Comparison of ENCODE assay signal across 26 cellular contexts in genomic region chr7:105246195-105247078, GRCh38.
DNase-seq lines count a peak whose midpoint lies in the region; ATAC-seq and TF ChIP-seq lines count a peak whose summit lies in the region.
"Had no signal": no experiment of that assay in that cellular context is flagged by ENCODE, and none has a peak within 500 bp of the region (broad histone marks: within the 10 kb centered on the region; RNA-seq: fewer than 3 reads in every experiment).

No MANE protein-coding gene starts in this region.

- TF ChIP-seq CTCF in cardiac muscle cell (IDR thresholded peaks at IDR 0.05; ENCODE audit: low read depth, low read length) (no peak), heart left ventricle (IDR thresholded peaks at IDR 0.05) (no peak), testis (IDR thresholded peaks at IDR 0.05) (no peak), mesothelial cell of epicardium (IDR thresholded peaks at IDR 0.05; ENCODE audit: unreplicated experiment) (no peak), neural progenitor cell (IDR thresholded peaks at IDR 0.05) (no peak)

- no peak overlapping the region for H3K4me3 ChIP-seq in cardiac muscle cell
- no peak overlapping the region for H3K4me3 ChIP-seq in heart left ventricle
- H3K4me3 ChIP-seq in endocrine pancreas (ENCODE audit: control insufficient read depth, insufficient read depth, low read length) = peak overlapping the region; percentile 59
- no peak overlapping the region for H3K4me3 ChIP-seq in testis
- no peak overlapping the region for H3K4me3 ChIP-seq in neural progenitor cell
- H3K4me3 ChIP-seq: body of pancreas, coronary artery, GM23248, mucosa of descending colon had no signal

- WGBS in heart left ventricle, 4 donors = 57 to 65% (median 62%) methylated on average over 5 of the region's 5 CpGs
- WGBS in testis, 2 donors = 62 to 67% methylated on average over 5 of the region's 5 CpGs

- H3K9ac ChIP-seq in endocrine pancreas (ENCODE audit: control insufficient read depth, insufficient read depth, low read length) (no peak overlapping the region), neural progenitor cell (no peak overlapping the region)
- H3K9ac ChIP-seq: GM23248 had no signal

- DNase-seq in cardiac muscle cell (ENCODE audit: low read depth in 1 of 2, low spot score in 1 of 2) (no peak), heart left ventricle (no peak), NCI-H524 treated with DMSO at 0.1 percent for 48 hours (lab: John Stamatoyannopoulos, UW) (peak; percentile 38), testis (no peak), mesothelial cell of epicardium (ENCODE audit: low spot score in 2 of 2, unreplicated experiment in 2 of 2) (no peak), neural progenitor cell (ENCODE audit: low spot score) (no peak), COLO829 (ENCODE audit: low spot score) (no peak)
- DNase-seq: activated CD8-positive, alpha-beta T cell treated with anti-CD3 and anti-CD28 coated beads for 36 hours; activated T-cell treated with anti-CD3 and anti-CD28 coated beads, Interleukin-2, amount 50 U/mL, for 48 hours; body of pancreas; CD4-positive, alpha-beta T cell; foreskin fibroblast; mucosa of descending colon; NCI-H1048; NCI-H2171 treated with DMSO at 0.1 percent for 48 hours; NK-92 treated with Interleukin-12 subunit alpha and Interleukin-12 subunit beta, amount 100 ng/mL, for 24 hours; occipital lobe; stimulated activated naive CD8-positive, alpha-beta T cell treated with anti-CD3 and anti-CD28 coated beads, Interleukin-15, Interleukin-2, amounts not matched to agents 100 U/mL and 50 U/mL, for 24 hours; T-cell had no signal

- H3F3A ChIP-seq in neural progenitor cell (ENCODE audit: low read depth) = no peaks in the 10 kb centered on the region

- H3K27me3 ChIP-seq in cardiac muscle cell = no peaks in the 10 kb centered on the region
- H3K27me3 ChIP-seq in heart left ventricle = no peaks in the 10 kb centered on the region
- no peaks in the 10 kb centered on the region for H3K27me3 ChIP-seq in endocrine pancreas (ENCODE audit: control insufficient read depth, insufficient read depth, low read length)
- H3K27me3 ChIP-seq in testis = no peaks in the 10 kb centered on the region
- H3K27me3 ChIP-seq in neural progenitor cell = no peaks in the 10 kb centered on the region
- H3K27me3 ChIP-seq: body of pancreas had no signal

- H2AFZ ChIP-seq in neural progenitor cell (replicated peaks) = no peak overlapping the region
- H2AFZ ChIP-seq: GM23248 had no signal

- TF ChIP-seq POLR2A in heart left ventricle (IDR thresholded peaks at IDR 0.05) = no peak
- TF ChIP-seq POLR2A in testis (IDR thresholded peaks at IDR 0.05) = no peak

- peaks cover 31% of the 10 kb centered on the region for H3K79me2 ChIP-seq in neural progenitor cell (ENCODE audit: low read depth)

- H3K4me1 ChIP-seq in cardiac muscle cell (ENCODE audit: low read depth) = peaks cover 10% of the 10 kb centered on the region
- H3K4me1 ChIP-seq in heart left ventricle = peaks cover 0 to 38% (median 26%) of the 10 kb centered on the region in 12 donors
- peaks cover 17% of the 10 kb centered on the region for H3K4me1 ChIP-seq in endocrine pancreas (ENCODE audit: control insufficient read depth, insufficient read depth, low read length)
- H3K4me1 ChIP-seq in testis = peaks cover 31% of the 10 kb centered on the region
- H3K4me1 ChIP-seq in neural progenitor cell = peaks cover 17% of the 10 kb centered on the region

- H4K20me1 ChIP-seq in neural progenitor cell (ENCODE audit: low read depth) = peaks cover 33% of the 10 kb centered on the region

- H3K36me3 ChIP-seq in cardiac muscle cell = no peaks in the 10 kb centered on the region
- H3K36me3 ChIP-seq in heart left ventricle = no peaks in the 10 kb centered on the region
- H3K36me3 ChIP-seq in endocrine pancreas (ENCODE audit: control insufficient read depth, insufficient read depth, low read length) = no peaks in the 10 kb centered on the region
- no peaks in the 10 kb centered on the region for H3K36me3 ChIP-seq in testis (ENCODE audit: low read depth, missing control alignments)
- no peaks in the 10 kb centered on the region for H3K36me3 ChIP-seq in neural progenitor cell

- H3K4me2 ChIP-seq in neural progenitor cell = no peak overlapping the region

- intact Hi-C loops in heart left ventricle (cut with DNase I) = no loop called here
- intact Hi-C loops in testis (cut with DNase I; ENCODE audit: low total_unique reads) = no loop called here

- no peak overlapping the region for H3K4me3 Mint-ChIP-seq in mesothelial cell of epicardium
- H3K4me3 Mint-ChIP-seq in neural progenitor cell = no peak overlapping the region
- H3K4me3 Mint-ChIP-seq: activated CD8-positive, alpha-beta T cell treated with anti-CD3 and anti-CD28 coated beads for 36 hours; activated naive CD8-positive, alpha-beta T cell; CD4-positive, alpha-beta T cell; IgD-negative memory B cell; T-cell; type B pancreatic cell had no signal

- ATAC-seq in heart left ventricle = no peak
- ATAC-seq: activated CD8-positive, alpha-beta T cell treated with anti-CD3 and anti-CD28 coated beads for 36 hours; mucosa of descending colon; stimulated activated naive CD8-positive, alpha-beta T cell treated with anti-CD3 and anti-CD28 coated beads, Interleukin-15, Interleukin-2, amounts not matched to agents 100 U/mL and 50 U/mL, for 24 hours; T-cell had no signal

- H3K4me1 Mint-ChIP-seq in mesothelial cell of epicardium (peaks cover 7% of the 10 kb centered on the region), neural progenitor cell (peaks cover 17% of the 10 kb centered on the region)

- H3K9me3 ChIP-seq in cardiac muscle cell (ENCODE audit: low read depth) (no peaks in the 10 kb centered on the region), heart left ventricle (no peaks in the 10 kb centered on the region), endocrine pancreas (ENCODE audit: control insufficient read depth, low read length) (no peaks in the 10 kb centered on the region), testis (no peaks in the 10 kb centered on the region), neural progenitor cell (ENCODE audit: low read depth) (no peaks in the 10 kb centered on the region)
- H3K9me3 ChIP-seq: body of pancreas, mucosa of descending colon had no signal

- peak overlapping the region; percentile 50 for H3K27ac ChIP-seq in cardiac muscle cell
- peak overlapping the region in 2 of 12 donors; percentile 56 to 70 for H3K27ac ChIP-seq in heart left ventricle
- peak overlapping the region; percentile 61 to 62 for H3K27ac ChIP-seq in testis
- H3K27ac ChIP-seq in neural progenitor cell = no peak overlapping the region
- H3K27ac ChIP-seq: GM23248, RWPE1 had no signal

- H3K9me3 Mint-ChIP-seq in mesothelial cell of epicardium (no peaks in the 10 kb centered on the region), neural progenitor cell (peaks cover 1% of the 10 kb centered on the region)
- H3K9me3 Mint-ChIP-seq: activated CD8-positive, alpha-beta T cell treated with anti-CD3 and anti-CD28 coated beads for 36 hours; CD4-positive, alpha-beta T cell; IgD-negative memory B cell; T-cell; type B pancreatic cell had no signal

- no peaks in the 10 kb centered on the region for H3K27me3 Mint-ChIP-seq in mesothelial cell of epicardium (ENCODE audit: low read depth)
- H3K27me3 Mint-ChIP-seq in neural progenitor cell (ENCODE audit: insufficient read depth, low read depth) = no peaks in the 10 kb centered on the region
- H3K27me3 Mint-ChIP-seq: activated CD8-positive, alpha-beta T cell treated with anti-CD3 and anti-CD28 coated beads for 36 hours; activated naive CD8-positive, alpha-beta T cell; CD4-positive, alpha-beta T cell; IgD-negative memory B cell; T-cell; type B pancreatic cell had no signal

- H3K36me3 Mint-ChIP-seq in mesothelial cell of epicardium (no peaks in the 10 kb centered on the region), neural progenitor cell (peaks cover 10% of the 10 kb centered on the region)
- H3K36me3 Mint-ChIP-seq: type B pancreatic cell had no signal

- H3K27ac Mint-ChIP-seq in mesothelial cell of epicardium (no peak overlapping the region), neural progenitor cell (no peak overlapping the region)
- H3K27ac Mint-ChIP-seq: activated CD8-positive, alpha-beta T cell treated with anti-CD3 and anti-CD28 coated beads for 36 hours; activated naive CD8-positive, alpha-beta T cell; CD4-positive, alpha-beta T cell; IgD-negative memory B cell; T-cell; type B pancreatic cell had no signal
